ENCODE assay signal across 1 cellular context in the genomic region with DNA sequence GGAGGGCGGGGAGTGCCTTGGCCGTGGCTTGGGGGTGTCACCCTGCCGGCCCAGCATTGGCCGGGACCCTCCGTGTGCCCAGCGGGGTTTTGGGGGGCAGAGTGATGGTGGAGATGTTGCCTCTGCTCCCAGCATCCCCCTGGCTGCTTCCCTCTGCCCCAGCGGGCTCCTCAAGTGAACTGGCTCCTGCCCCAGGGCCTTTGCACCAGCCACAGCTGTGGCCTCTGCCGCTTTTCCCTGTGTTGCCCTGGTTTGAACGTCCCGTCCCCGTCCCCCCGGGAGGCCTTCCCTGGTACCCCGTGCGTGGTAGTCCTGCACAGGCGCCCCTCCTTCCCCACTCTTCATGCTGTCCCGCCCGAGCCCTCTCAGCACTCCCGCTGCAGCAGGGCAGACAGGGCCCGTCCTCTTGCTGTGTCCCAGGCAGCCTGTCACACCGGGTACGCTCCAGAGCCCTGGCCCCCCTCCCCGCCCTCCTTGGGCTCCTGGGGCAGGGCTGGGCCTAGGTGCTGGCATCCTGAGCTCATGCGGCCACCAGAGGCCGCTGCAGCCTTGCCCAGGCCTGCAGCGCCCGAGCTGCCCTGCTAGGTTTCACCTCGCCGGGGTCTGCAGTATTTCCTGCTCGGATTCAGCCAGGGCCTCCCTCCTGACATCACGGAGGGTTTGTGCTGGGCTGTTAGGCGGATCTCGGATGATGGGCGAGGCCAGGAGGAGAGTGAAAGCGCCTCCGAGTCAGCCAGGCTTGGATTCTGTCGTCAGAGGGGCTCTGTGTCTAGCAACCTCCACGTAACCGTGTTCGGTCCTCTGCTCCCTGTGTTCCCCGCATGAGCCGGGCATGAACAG.
TF ChIP-seq lines count a peak whose summit lies in the region.

No MANE protein-coding gene starts in this region.

TF ChIP-seq in IMR-90, 13 proteins besides CTCF, POLR2A, EP300 and RAD21:
- TF ChIP-seq, protein P1, sequence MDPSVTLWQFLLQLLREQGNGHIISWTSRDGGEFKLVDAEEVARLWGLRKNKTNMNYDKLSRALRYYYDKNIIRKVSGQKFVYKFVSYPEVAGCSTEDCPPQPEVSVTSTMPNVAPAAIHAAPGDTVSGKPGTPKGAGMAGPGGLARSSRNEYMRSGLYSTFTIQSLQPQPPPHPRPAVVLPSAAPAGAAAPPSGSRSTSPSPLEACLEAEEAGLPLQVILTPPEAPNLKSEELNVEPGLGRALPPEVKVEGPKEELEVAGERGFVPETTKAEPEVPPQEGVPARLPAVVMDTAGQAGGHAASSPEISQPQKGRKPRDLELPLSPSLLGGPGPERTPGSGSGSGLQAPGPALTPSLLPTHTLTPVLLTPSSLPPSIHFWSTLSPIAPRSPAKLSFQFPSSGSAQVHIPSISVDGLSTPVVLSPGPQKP (IDR thresholded peaks at IDR 0.05; ENCODE audit: borderline replicate concordance, low read depth, low read length) = no peak
- TF ChIP-seq, protein P2, sequence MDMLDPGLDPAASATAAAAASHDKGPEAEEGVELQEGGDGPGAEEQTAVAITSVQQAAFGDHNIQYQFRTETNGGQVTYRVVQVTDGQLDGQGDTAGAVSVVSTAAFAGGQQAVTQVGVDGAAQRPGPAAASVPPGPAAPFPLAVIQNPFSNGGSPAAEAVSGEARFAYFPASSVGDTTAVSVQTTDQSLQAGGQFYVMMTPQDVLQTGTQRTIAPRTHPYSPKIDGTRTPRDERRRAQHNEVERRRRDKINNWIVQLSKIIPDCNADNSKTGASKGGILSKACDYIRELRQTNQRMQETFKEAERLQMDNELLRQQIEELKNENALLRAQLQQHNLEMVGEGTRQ (IDR thresholded peaks at IDR 0.05; ENCODE audit: low read depth, low read length) = no peak
- peak; percentile 67; the same call in 1 of the 2 replicates for TF ChIP-seq MAZ (IDR thresholded peaks at IDR 0.05; ENCODE audit: borderline replicate concordance, low read depth, low read length)
- peak; percentile 87 for TF ChIP-seq SMC3 (IDR thresholded peaks at IDR 0.05; ENCODE audit: low read depth, low read length)
